In genomic region chr11:34149786-34150185, GRCh38 we compare ENCODE assay signal across 9 cellular contexts. TPM values are rescaled to one million over a fixed set of nuclear protein-coding genes. Genes with fewer than 3 reads are reported as not detected.
A peak's percentile ranks its signal among the peaks of the same experiment; 100 is the strongest.
DNase-seq lines count a peak whose midpoint lies in the region; ATAC-seq and TF ChIP-seq lines count a peak whose summit lies in the region.
"Had no signal": no experiment of that assay in that cellular context is flagged by ENCODE, and none has a peak within 500 bp of the region (broad histone marks: within the 10 kb centered on the region; RNA-seq: fewer than 3 reads in every experiment).

No MANE protein-coding gene starts in this region.

- no peaks in the 10 kb centered on the region for H3K4me1 Mint-ChIP-seq in activated T-helper 1 cell treated with anti-CD3 and anti-CD28 coated beads, Interleukin-12 subunit alpha, Interleukin-12 subunit beta, Interleukin-2, Interleukin-4 antibody, amounts not matched to agents 30 ng/mL and 10 ng/mL and 1 ng/mL, durations not matched to agents 14 hours and 24 hours and 36 hours (ENCODE audit: low read depth)

- H3K4me3 ChIP-seq in WI38 (ENCODE audit: low read depth, low read length), result no peak overlapping the region

- no peak overlapping the region for H3K4me3 Mint-ChIP-seq in activated T-helper 1 cell treated with anti-CD3 and anti-CD28 coated beads, Interleukin-12 subunit alpha, Interleukin-12 subunit beta, Interleukin-2, Interleukin-4 antibody, amounts not matched to agents 30 ng/mL and 10 ng/mL and 1 ng/mL, durations not matched to agents 14 hours and 24 hours and 36 hours

- no peaks in the 10 kb centered on the region for H3K27me3 Mint-ChIP-seq in activated T-helper 1 cell treated with anti-CD3 and anti-CD28 coated beads, Interleukin-12 subunit alpha, Interleukin-12 subunit beta, Interleukin-2, Interleukin-4 antibody, amounts not matched to agents 30 ng/mL and 10 ng/mL and 1 ng/mL, durations not matched to agents 14 hours and 24 hours and 36 hours (ENCODE audit: insufficient read depth)

- no peaks in the 10 kb centered on the region for H3K9me3 Mint-ChIP-seq in activated T-helper 1 cell treated with anti-CD3 and anti-CD28 coated beads, Interleukin-12 subunit alpha, Interleukin-12 subunit beta, Interleukin-2, Interleukin-4 antibody, amounts not matched to agents 30 ng/mL and 10 ng/mL and 1 ng/mL, durations not matched to agents 14 hours and 24 hours and 36 hours

- intact Hi-C loops in activated T-helper 1 cell treated with anti-CD3 and anti-CD28 coated beads, Interleukin-12 subunit alpha, Interleukin-12 subunit beta, Interleukin-2, Interleukin-4 antibody, amounts not matched to agents 30 ng/mL and 10 ng/mL and 1 ng/mL, durations not matched to agents 14 hours and 24 hours and 36 hours (cut with micrococcal nuclease), result no loop called here

- DNase-seq in A172 (ENCODE audit: low spot score) (peak; percentile 13), iPS-NIHi11 (ENCODE audit: low spot score) (peak; percentile 73), NCI-H2171 (lab: John Stamatoyannopoulos, UW) (no peak)
- DNase-seq in activated naive CD4-positive, alpha-beta T cell treated with Interleukin-2 at 50 U/mL for 16 hours, result no peak
- DNase-seq in activated T-helper 1 cell treated with anti-CD3 and anti-CD28 coated beads, Interleukin-12 subunit alpha, Interleukin-12 subunit beta, Interleukin-2, Interleukin-4 antibody, amounts not matched to agents 30 ng/mL and 10 ng/mL and 1 ng/mL, durations not matched to agents 14 hours and 24 hours and 36 hours (ENCODE audit: low spot score), result no peak
- DNase-seq: DMS79 treated with DMSO at 0.1 percent for 48 hours had no signal

- TF ChIP-seq CTCF in GM12872 (IDR thresholded peaks at IDR 0.05; ENCODE audit: insufficient read depth, low read depth, low read length), result peak; percentile 46; the same call in 2 of the 3 replicates
- peak; percentile 30 for TF ChIP-seq CTCF in WI38 (IDR thresholded peaks at IDR 0.05; ENCODE audit: low read depth, low read length)

- peaks cover 31% of the 10 kb centered on the region for H3K36me3 Mint-ChIP-seq in activated T-helper 1 cell treated with anti-CD3 and anti-CD28 coated beads, Interleukin-12 subunit alpha, Interleukin-12 subunit beta, Interleukin-2, Interleukin-4 antibody, amounts not matched to agents 30 ng/mL and 10 ng/mL and 1 ng/mL, durations not matched to agents 14 hours and 24 hours and 36 hours (ENCODE audit: low read depth)

- H3K27ac Mint-ChIP-seq in activated T-helper 1 cell treated with anti-CD3 and anti-CD28 coated beads, Interleukin-12 subunit alpha, Interleukin-12 subunit beta, Interleukin-2, Interleukin-4 antibody, amounts not matched to agents 30 ng/mL and 10 ng/mL and 1 ng/mL, durations not matched to agents 14 hours and 24 hours and 36 hours, result no peak overlapping the region

- no peak for ATAC-seq in HG03521 (IDR thresholded peaks at IDR 0.05; ENCODE audit: unreplicated experiment)

RNA-seq across cellular contexts. Expression of gene NAT10, which starts 44.4 kb away (rescaled TPM):
- 32.6 and 34.3 TPM in 2 replicates for total RNA-seq in A172 (2014; rRNA removed; shearing (Covaris generic))
- 157 and 158 TPM in 2 replicates for total RNA-seq in activated T-helper 1 cell treated with anti-CD3 and anti-CD28 coated beads, Interleukin-12 subunit alpha, Interleukin-12 subunit beta, Interleukin-2, Interleukin-4 antibody, amounts not matched to agents 30 ng/mL and 10 ng/mL and 1 ng/mL, durations not matched to agents 14 hours and 24 hours and 36 hours

Comparison
In these comparisons a context has a peak if more than half of its experiments do, and no peak if none do; other contexts are left out.
1. DNase-seq: peak in A172 (single experiment) and iPS-NIHi11 (single experiment); none in activated naive CD4-positive, alpha-beta T cell treated with Interleukin-2 at 50 U/mL for 16 hours (single experiment), NCI-H2171 (single experiment) and activated T-helper 1 cell treated with anti-CD3 and anti-CD28 coated beads, Interleukin-12 subunit alpha, Interleukin-12 subunit beta, Interleukin-2, Interleukin-4 antibody, amounts not matched to agents 30 ng/mL and 10 ng/mL and 1 ng/mL, durations not matched to agents 14 hours and 24 hours and 36 hours (single experiment).